ENCODE assay signal across 8 cellular contexts in genomic region chr19:10643968-10644290, GRCh38. TPM values are rescaled to one million over a fixed set of nuclear protein-coding genes. Genes with fewer than 3 reads are reported as not detected.
DNase-seq lines count a peak whose midpoint lies in the region; ATAC-seq lines count a peak whose summit lies in the region.
"Had no signal": no experiment of that assay in that cellular context is flagged by ENCODE, and none has a peak within 500 bp of the region (broad histone marks: within the 10 kb centered on the region; RNA-seq: fewer than 3 reads in every experiment).

No MANE protein-coding gene starts in this region.

- H3K4me1 ChIP-seq in iPS-20b (ENCODE audit: insufficient read depth, low read length) (peaks cover 12% of the 10 kb centered on the region), aorta (ENCODE audit: control insufficient read depth in 1 of 2, insufficient read depth in 2 of 2, low read length in 2 of 2) (peaks cover 0 to 4% of the 10 kb centered on the region in 2 donors)

- H3K27me3 ChIP-seq in iPS-20b (ENCODE audit: insufficient read depth, low read length) (no peaks in the 10 kb centered on the region), aorta (ENCODE audit: control insufficient read depth in 1 of 2, insufficient read depth in 2 of 2, low read length in 1 of 2) (no peaks in the 10 kb centered on the region)
- H3K27me3 ChIP-seq: MG63 had no signal

- H3K4me3 ChIP-seq in iPS-20b (ENCODE audit: low read length) (no peak overlapping the region), aorta (ENCODE audit: low read length in 2 of 2) (no peak overlapping the region)
- H3K4me3 ChIP-seq: MG63 had no signal

- ATAC-seq in left cardiac atrium (peak; percentile 29 to 31), aorta (ENCODE audit: low FRiP score) (peak; percentile 24), GM21737 (IDR thresholded peaks at IDR 0.05; ENCODE audit: unreplicated experiment) (no peak), HG02852 (IDR thresholded peaks at IDR 0.05; ENCODE audit: unreplicated experiment) (no peak)

- WGBS in aorta, 2 donors = 18 to 36% methylated on average over 4 of the region's 4 CpGs

- DNase-seq in left cardiac atrium = no peak
- no peak for DNase-seq in cardiac septum (ENCODE audit: low spot score)
- no peak for DNase-seq in aorta
- DNase-seq: activated CD4-positive, alpha-beta T cell treated with anti-CD3 and anti-CD28 coated beads for 48 hours; MG63 had no signal

- no peak overlapping the region for H3K27ac ChIP-seq in iPS-20b (ENCODE audit: low read length)
- H3K27ac ChIP-seq in aorta (ENCODE audit: low read depth in 1 of 2, low read length in 2 of 2) = no peak overlapping the region

- H3K9me3 ChIP-seq in iPS-20b (ENCODE audit: insufficient read depth, low read depth, low read length) (no peaks in the 10 kb centered on the region), aorta (ENCODE audit: control insufficient read depth, low read length) (no peaks in the 10 kb centered on the region)
- H3K9me3 ChIP-seq: MG63 had no signal

- peak overlapping the region; percentile 61; the same call in 1 of the 2 replicates for H3K9ac ChIP-seq in iPS-20b (ENCODE audit: low read depth, low read length)

- H3K36me3 ChIP-seq in iPS-20b (ENCODE audit: insufficient read depth, low read depth, low read length) = peaks cover 50% of the 10 kb centered on the region
- H3K36me3 ChIP-seq in aorta (ENCODE audit: control insufficient read depth in 1 of 2, insufficient read depth in 2 of 2, low read length in 1 of 2) = no peaks in the 10 kb centered on the region
- H3K36me3 ChIP-seq: MG63 had no signal

- intact Hi-C loops in left cardiac atrium (cut with DNase I) (loop anchor here (1.0 to 2.0 kb wide), 2 partner anchors 61 to 63 kb away; no protein-coding TSS in a partner anchor), cardiac septum (cut with DNase I) (loop anchor here (1.0 to 10.0 kb wide), 2 partner anchors 63 to 139 kb away; partner anchors contain the start of gene KEAP1), aorta (cut with DNase I) (loop anchor here (1.0 to 2.0 kb wide), 2 partner anchors 63 kb away; no protein-coding TSS in a partner anchor)

RNA-seq across cellular contexts. Expression of gene ILF3, which starts 10.2 kb away (rescaled TPM):
- 100 to 1,000 TPM; 108 to 144 TPM for total RNA-seq in left cardiac atrium
- 115 TPM for total RNA-seq in cardiac septum
- total RNA-seq in aorta = 100 to 1,000 TPM; 168 to 190 TPM
- polyA plus RNA-seq in aorta = 100 to 1,000 TPM in 1 of 2 donors, 10 to 100 TPM in 1; 40.2 to 111 TPM

RNA-seq across cellular contexts. Expression of gene SLC44A2, which starts 18.6 kb away (rescaled TPM):
- total RNA-seq in left cardiac atrium = 10 to 100 TPM; 83.9 to 97.3 TPM
- 114 TPM for total RNA-seq in cardiac septum
- total RNA-seq in aorta = 100 to 1,000 TPM; 158 to 176 TPM
- 100 to 1,000 TPM in 1 of 2 donors, 10 to 100 TPM in 1; 30.9 to 146 TPM for polyA plus RNA-seq in aorta

RNA-seq across cellular contexts. Expression of gene AP1M2, which starts 56.8 kb away (rescaled TPM):
- under 1 TPM in 1 of 2 donors, not detected in 1; 0.55 TPM for total RNA-seq in left cardiac atrium
- not detected for total RNA-seq in cardiac septum
- not detected for total RNA-seq in aorta
- polyA plus RNA-seq in aorta = 10 to 100 TPM in 1 of 2 donors, under 1 TPM in 1; 0.05 to 15.0 TPM

RNA-seq across cellular contexts. Expression of gene QTRT1, which starts 57.3 kb away (rescaled TPM):
- total RNA-seq in left cardiac atrium = 10 to 100 TPM; 24.7 to 28.2 TPM
- total RNA-seq in cardiac septum = 24.9 TPM
- 10 to 100 TPM; 25.0 to 31.5 TPM for total RNA-seq in aorta
- 100 to 1,000 TPM in 1 of 2 donors, 10 to 100 TPM in 1; 54.2 to 243 TPM for polyA plus RNA-seq in aorta

Comparison
In these comparisons a context has a peak if more than half of its experiments do, and no peak if none do; other contexts are left out.
1. ATAC-seq: peak in left cardiac atrium (2 of 2) and aorta (single experiment); none in GM21737 (single experiment) and HG02852 (single experiment).